In genomic region chr19:6817179-6817578, GRCh38 we compare ENCODE assay signal across 24 cellular contexts. TPM values are rescaled to one million over a fixed set of nuclear protein-coding genes. Genes with fewer than 3 reads are reported as not detected.
DNase-seq lines count a peak whose midpoint lies in the region; ATAC-seq, FAIRE-seq and TF ChIP-seq lines count a peak whose summit lies in the region.
"Had no signal": no experiment of that assay in that cellular context is flagged by ENCODE, and none has a peak within 500 bp of the region (broad histone marks: within the 10 kb centered on the region; RNA-seq: fewer than 3 reads in every experiment).

No MANE protein-coding gene starts in this region.

- TF ChIP-seq EP300 in K562 (IDR thresholded peaks at IDR 0.05; ENCODE audit: low read length), result no peak

- H2AFZ ChIP-seq in K562 (ENCODE audit: low read depth, low read length), result no peak overlapping the region

- no peaks in the 10 kb centered on the region; the same call in 1 of the 2 replicates for H3K9me3 ChIP-seq in K562 (replicated peaks; ENCODE audit: control insufficient read depth, insufficient read depth, low read depth, low read length)

- no peak for DNase-seq in activated CD4-positive, alpha-beta T cell treated with anti-CD3 and anti-CD28 coated beads for 36 hours
- DNase-seq in activated CD4-positive, alpha-beta T cell treated with anti-CD3 and anti-CD28 coated beads, Interleukin-2, amount 50 U/mL, for 48 hours, result no peak
- DNase-seq in stimulated activated naive CD8-positive, alpha-beta T cell treated with anti-CD3 and anti-CD28 coated beads, Interleukin-15, amount 100 ng/mL, for 72 hours, result no peak
- no peak for DNase-seq in stimulated activated naive CD8-positive, alpha-beta T cell treated with anti-CD3 and anti-CD28 coated beads, Interleukin-15, Interleukin-2, amounts not matched to agents 100 U/mL and 50 U/mL, for 24 hours
- DNase-seq in K562 (ENCODE audit: extremely low read depth in 1 of 4, low spot score in 3 of 4) (no peak), putamen (ENCODE audit: low spot score) (no peak), germinal center (ENCODE audit: low spot score) (no peak)
- DNase-seq: AML-193, DMS153, GDM1, H9, KG1, MV-4-11, NCI-H1694 treated with DMSO at 0.1 percent for 48 hours, NCI-H2107, NCI-H524, NCI-H82, PC-3, RPMI8226, SHP77 treated with DMSO at 0.1 percent for 48 hours had no signal

- no peak overlapping the region for H3K27ac ChIP-seq in K562 (ENCODE audit: extremely low read depth, low read depth, low read length)
- H3K27ac ChIP-seq: 22Rv1 had no signal

- no TSS peak for BruUV-seq in K562 (replicated peaks; lab: Mats Ljungman, UMichigan)

- no peak for TF ChIP-seq POLR2A in K562 (conservative IDR thresholded peaks at IDR 0.05)

- H3K36me3 ChIP-seq in K562 (ENCODE audit: control insufficient read depth, insufficient read depth, low read length), result no peaks in the 10 kb centered on the region

- H3K4me3 Mint-ChIP-seq in activated CD4-positive, alpha-beta T cell treated with anti-CD3 and anti-CD28 coated beads for 36 hours, result no peak overlapping the region
- no peak overlapping the region for H3K4me3 Mint-ChIP-seq in stimulated activated naive CD8-positive, alpha-beta T cell treated with anti-CD3 and anti-CD28 coated beads, Interleukin-15, amount 100 ng/mL, for 72 hours
- H3K4me3 Mint-ChIP-seq: CD14-positive monocyte, H9 had no signal

- no peaks in the 10 kb centered on the region for H3K9me1 ChIP-seq in K562 (ENCODE audit: control insufficient read depth, insufficient read depth, low read length)

- peaks cover 9% of the 10 kb centered on the region for H3K9me3 Mint-ChIP-seq in activated CD4-positive, alpha-beta T cell treated with anti-CD3 and anti-CD28 coated beads for 36 hours (ENCODE audit: low read depth)
- H3K9me3 Mint-ChIP-seq in stimulated activated naive CD8-positive, alpha-beta T cell treated with anti-CD3 and anti-CD28 coated beads, Interleukin-15, amount 100 ng/mL, for 72 hours, result peaks cover 5 to 14% of the 10 kb centered on the region in 2 donors

- H3K36me3 Mint-ChIP-seq in activated CD4-positive, alpha-beta T cell treated with anti-CD3 and anti-CD28 coated beads for 36 hours (ENCODE audit: low read depth), result peaks cover 60% of the 10 kb centered on the region

- no peak for TF ChIP-seq RAD21 in K562 (CRISPR knock-in tag; conservative IDR thresholded peaks at IDR 0.05 in 1 of 2, IDR thresholded peaks at IDR 0.05 in 1 of 2)

- in situ Hi-C loops in K562 (cut with MboI), result no loop called here

- H4K20me1 ChIP-seq in K562 (replicated peaks; ENCODE audit: control insufficient read depth, insufficient read depth, low read length), result no peaks in the 10 kb centered on the region

- no peak overlapping the region for H3K9ac ChIP-seq in K562 (ENCODE audit: insufficient read depth in 1 of 2, low read depth in 2 of 2, low read length in 2 of 2)

- FAIRE-seq in K562 (lab: Jason Lieb, UNC), result no peak
- FAIRE-seq: HepG2 had no signal

- intact Hi-C loops in activated CD4-positive, alpha-beta T cell treated with anti-CD3 and anti-CD28 coated beads for 36 hours (cut with DNase I, micrococcal nuclease), result no loop called here
- intact Hi-C loops in K562 (cut with micrococcal nuclease), result no loop called here

- CTCF ChIA-PET in activated CD4-positive, alpha-beta T cell treated with anti-CD3 and anti-CD28 coated beads for 36 hours (lab: Charles Lee), result no interaction called here
- CTCF ChIA-PET in K562 (lab: Yijun Ruan, JAX; ENCODE audit: low intra/inter-chr PET ratio), result no interaction called here

- H3K27ac Mint-ChIP-seq in activated CD4-positive, alpha-beta T cell treated with anti-CD3 and anti-CD28 coated beads for 36 hours, result peak overlapping the region; percentile 78
- peak overlapping the region; percentile 27 to 61 for H3K27ac Mint-ChIP-seq in stimulated activated naive CD8-positive, alpha-beta T cell treated with anti-CD3 and anti-CD28 coated beads, Interleukin-15, amount 100 ng/mL, for 72 hours
- H3K27ac Mint-ChIP-seq: H9 had no signal

- no peaks in the 10 kb centered on the region for H3K79me2 ChIP-seq in K562 (ENCODE audit: control insufficient read depth, insufficient read depth, low read length)

- peaks cover 0 to 7% of the 10 kb centered on the region in 2 experiments; a peak in 2 of 5 replicates for H3K4me1 ChIP-seq in K562 (replicated peaks in 1 of 2; ENCODE audit: control insufficient read depth in 2 of 2, insufficient read depth in 2 of 2, low read length in 2 of 2)

- no peaks in the 10 kb centered on the region for H3K27me3 ChIP-seq in K562 (ENCODE audit: control insufficient read depth in 2 of 2, insufficient read depth in 2 of 2, low read length in 2 of 2)

- H3K4me3 ChIP-seq in K562, result no peak overlapping the region

- H3K4me1 Mint-ChIP-seq in activated CD4-positive, alpha-beta T cell treated with anti-CD3 and anti-CD28 coated beads for 36 hours, result peaks cover 50% of the 10 kb centered on the region
- peaks cover 56% of the 10 kb centered on the region for H3K4me1 Mint-ChIP-seq in stimulated activated naive CD8-positive, alpha-beta T cell treated with anti-CD3 and anti-CD28 coated beads, Interleukin-15, amount 100 ng/mL, for 72 hours
- H3K4me1 Mint-ChIP-seq: H9 had no signal

- 26% methylated on average over 3 of the region's 3 CpGs for WGBS in K562 (ENCODE audit: insufficient coverage, low coverage, missing lambda C conversion rate)

- no peak overlapping the region for H3K4me2 ChIP-seq in K562 (ENCODE audit: insufficient read depth, low read length)

- H3K27me3 Mint-ChIP-seq in activated CD4-positive, alpha-beta T cell treated with anti-CD3 and anti-CD28 coated beads for 36 hours, result no peaks in the 10 kb centered on the region
- H3K27me3 Mint-ChIP-seq in stimulated activated naive CD8-positive, alpha-beta T cell treated with anti-CD3 and anti-CD28 coated beads, Interleukin-15, amount 100 ng/mL, for 72 hours, result no peaks in the 10 kb centered on the region

- ATAC-seq in activated CD4-positive, alpha-beta T cell treated with anti-CD3 and anti-CD28 coated beads for 36 hours, result peak; percentile 35
- ATAC-seq in stimulated activated naive CD8-positive, alpha-beta T cell treated with anti-CD3 and anti-CD28 coated beads, Interleukin-15, amount 100 ng/mL, for 72 hours, result peak; percentile 34
- ATAC-seq in stimulated activated naive CD8-positive, alpha-beta T cell treated with anti-CD3 and anti-CD28 coated beads, Interleukin-15, Interleukin-2, amounts not matched to agents 100 U/mL and 50 U/mL, for 24 hours, result no peak
- ATAC-seq in K562, result no peak
- no peak for ATAC-seq in GM19351 (IDR thresholded peaks at IDR 0.05; ENCODE audit: unreplicated experiment)
- ATAC-seq: HepG2, PC-3 had no signal

- POLR2A ChIA-PET in activated CD4-positive, alpha-beta T cell treated with anti-CD3 and anti-CD28 coated beads for 36 hours (lab: Charles Lee), result no interaction called here
- POLR2A ChIA-PET in K562 (lab: Yijun Ruan, JAX), result no interaction called here

- TF ChIP-seq CTCF in K562 (IDR thresholded peaks at IDR 0.05 in 2 of 3, conservative IDR thresholded peaks at IDR 0.05 in 1 of 3; ENCODE audit: insufficient read depth in 2 of 3, low read depth in 1 of 3, low read length in 3 of 3), result no peak

TF ChIP-seq in K562, 482 proteins besides CTCF, POLR2A, EP300 and RAD21 (continues in another document):
- no peak for TF ChIP-seq PML (IDR thresholded peaks at IDR 0.05; ENCODE audit: low read length)

RNA-seq across cellular contexts. Expression of gene VAV1, which starts 44.7 kb away (rescaled TPM):
- 10 to 100 TPM; 73.4 to 90.8 TPM for total RNA-seq in activated CD4-positive, alpha-beta T cell treated with anti-CD3 and anti-CD28 coated beads for 36 hours
- total RNA-seq in K562 (2011; cell fraction: chromatin; rRNA removed; ENCODE audit: low replicate concordance), result 12.0 and 34.0 TPM in 2 replicates
- total RNA-seq in K562 (2011; cell fraction: nucleolus; rRNA removed), result 15.5 and 23.5 TPM in 2 replicates
- total RNA-seq in K562 (2011; cell fraction: nucleoplasm; rRNA removed), result 12.6 and 13.2 TPM in 2 replicates
- total RNA-seq in K562 (2014; rRNA removed), result 13.6 and 13.7 TPM in 2 replicates
- 8.7 and 9.4 TPM in 2 replicates for total RNA-seq in K562 (2014; rRNA removed; fragmentation: Illumina TruSeq; extraction: Trizol)
- 19.1 and 19.7 TPM in 2 replicates for total RNA-seq in K562 (2015; rRNA removed; fragmentation: Illumina TruSeq; extraction: Trizol)
- 17.3 and 20.1 TPM in 2 replicates for total RNA-seq in K562 (2021)
- polyA plus RNA-seq in K562 (2011; rRNA removed), result 8.4 and 18.5 TPM in 2 replicates
- polyA plus RNA-seq in K562 (2011; cell fraction: cytosol; rRNA removed), result 7.1 and 10.6 TPM in 2 replicates
- 19.2 and 28.2 TPM in 2 replicates for polyA plus RNA-seq in K562 (2011; cell fraction: nucleus; rRNA removed)
- 18.1 and 29.2 TPM in 2 replicates for polyA plus RNA-seq in K562 (2012)
- polyA plus RNA-seq in K562 (2014; fragmentation: Illumina TruSeq; extraction: Trizol), result 12.4 and 13.3 TPM in 2 replicates
- 1 to 10 TPM in 1 of 2 experiments, under 1 TPM in 1; 0.46 to 1.3 TPM for polyA plus RNA-seq in K562 (2014; fragmentation: Nextera tagmentation; extraction: Ambion mirVana)
- 10.9 and 11.1 TPM in 2 replicates for polyA plus RNA-seq in K562 (2014; rRNA removed)
- 10.3 and 18.3 TPM in 2 replicates for polyA minus RNA-seq in K562 (2011; rRNA and poly(A)+ RNA removed)
- polyA minus RNA-seq in K562 (2011; cell fraction: cytosol; rRNA and poly(A)+ RNA removed), result 4.7 and 11.8 TPM in 2 replicates
- 12.7 and 24.3 TPM in 2 replicates for polyA minus RNA-seq in K562 (2011; cell fraction: nucleus; rRNA and poly(A)+ RNA removed)
- total RNA-seq: HepG2 had no signal
- polyA plus RNA-seq: HepG2 had no signal

RNA-seq across cellular contexts. Expression of gene SH2D3A, which starts 49.9 kb away (rescaled TPM):
- 10 to 100 TPM; 20.7 to 23.2 TPM for total RNA-seq in activated CD4-positive, alpha-beta T cell treated with anti-CD3 and anti-CD28 coated beads for 36 hours
- total RNA-seq in K562 (2011; cell fraction: chromatin; rRNA removed; ENCODE audit: low replicate concordance), result 17.3 and 38.7 TPM in 2 replicates
- total RNA-seq in K562 (2011; cell fraction: nucleolus; rRNA removed), result 28.7 and 29.6 TPM in 2 replicates
- 21.3 and 22.0 TPM in 2 replicates for total RNA-seq in K562 (2011; cell fraction: nucleoplasm; rRNA removed)
- total RNA-seq in K562 (2014; rRNA removed), result 20.0 and 25.9 TPM in 2 replicates
- total RNA-seq in K562 (2014; rRNA removed; fragmentation: Illumina TruSeq; extraction: Trizol), result 3.0 and 4.8 TPM in 2 replicates
- 8.6 and 8.9 TPM in 2 replicates for total RNA-seq in K562 (2015; rRNA removed; fragmentation: Illumina TruSeq; extraction: Trizol)
- total RNA-seq in K562 (2021), result 19.4 and 26.3 TPM in 2 replicates
- polyA plus RNA-seq in K562 (2011; rRNA removed), result 8.7 and 13.4 TPM in 2 replicates
- polyA plus RNA-seq in K562 (2011; cell fraction: cytosol; rRNA removed), result 12.2 and 22.2 TPM in 2 replicates
- 20.1 and 35.1 TPM in 2 replicates for polyA plus RNA-seq in K562 (2011; cell fraction: nucleus; rRNA removed)
- polyA plus RNA-seq in K562 (2012), result 10.3 and 10.8 TPM in 2 replicates
- polyA plus RNA-seq in K562 (2014; fragmentation: Illumina TruSeq; extraction: Trizol), result 9.6 and 17.7 TPM in 2 replicates
- polyA plus RNA-seq in K562 (2014; fragmentation: Nextera tagmentation; extraction: Ambion mirVana), result under 1 TPM; 0.75 to 0.83 TPM
- polyA plus RNA-seq in K562 (2014; rRNA removed), result 19.8 and 24.8 TPM in 2 replicates
- polyA minus RNA-seq in K562 (2011; rRNA and poly(A)+ RNA removed), result 3.0 and 4.7 TPM in 2 replicates
- polyA minus RNA-seq in K562 (2011; cell fraction: cytosol; rRNA and poly(A)+ RNA removed), result 8.7 and 11.1 TPM in 2 replicates
- 17.0 and 18.8 TPM in 2 replicates for polyA minus RNA-seq in K562 (2011; cell fraction: nucleus; rRNA and poly(A)+ RNA removed)
- polyA plus RNA-seq: CD14-positive monocyte had no signal

Comparison
In these comparisons a context has a peak if more than half of its experiments do, and no peak if none do; other contexts are left out.
1. ATAC-seq: peak in activated CD4-positive, alpha-beta T cell treated with anti-CD3 and anti-CD28 coated beads for 36 hours (single experiment) and stimulated activated naive CD8-positive, alpha-beta T cell treated with anti-CD3 and anti-CD28 coated beads, Interleukin-15, amount 100 ng/mL, for 72 hours (single experiment); none in stimulated activated naive CD8-positive, alpha-beta T cell treated with anti-CD3 and anti-CD28 coated beads, Interleukin-15, Interleukin-2, amounts not matched to agents 100 U/mL and 50 U/mL, for 24 hours (single experiment), K562 (single experiment) and GM19351 (single experiment).